ENCODE assay signal across 19 cellular contexts in genomic region chr9:77917800-77918199, GRCh38.
"Had no signal": no experiment of that assay in that cellular context is flagged by ENCODE, and none has a peak within 500 bp of the region (broad histone marks: within the 10 kb centered on the region; RNA-seq: fewer than 3 reads in every experiment).

No MANE protein-coding gene starts in this region.

- H3K4me3 ChIP-seq: gastroesophageal sphincter, left lung, mucosa of descending colon, smooth muscle cell, suprapubic skin had no signal

- H3K9me3 Mint-ChIP-seq: activated T-helper 17 cell treated with anti-CD3 and anti-CD28 coated beads, Interleukin-2, amount 50 U/mL, for 72 hours; naive thymus-derived CD8-positive, alpha-beta T cell; stimulated activated naive CD8-positive, alpha-beta T cell treated with anti-CD3 and anti-CD28 coated beads, Interleukin-15, Interleukin-2, amounts not matched to agents 100 ng/mL and 50 ng/mL, for 24 hours had no signal

- DNase-seq: activated CD4-positive, alpha-beta T cell treated with anti-CD3 and anti-CD28 coated beads, Interleukin-2, amount 50 U/mL, for 4 hours; activated CD4-positive, CD25-positive, alpha-beta regulatory T cell treated with anti-CD3 and anti-CD28 coated beads, Interleukin-2, amount 50 U/mL, for 72 hours; activated naive CD4-positive, alpha-beta T cell treated with anti-CD3 and anti-CD28 coated beads, Interleukin-2, amount 50 U/mL, for 16 hours; dermis blood vessel endothelial cell; erythroblast; islet precursor cell; left lung; mucosa of descending colon; naive thymus-derived CD8-positive, alpha-beta T cell; posterior cingulate gyrus; right cardiac atrium; trophoblast cell had no signal

- H3K27me3 Mint-ChIP-seq: activated T-helper 17 cell treated with anti-CD3 and anti-CD28 coated beads, Interleukin-2, amount 50 U/mL, for 72 hours; naive thymus-derived CD8-positive, alpha-beta T cell; stimulated activated naive CD8-positive, alpha-beta T cell treated with anti-CD3 and anti-CD28 coated beads, Interleukin-15, Interleukin-2, amounts not matched to agents 100 ng/mL and 50 ng/mL, for 24 hours had no signal

- H3K27ac ChIP-seq: suprapubic skin had no signal

- H3K9me3 ChIP-seq: gastroesophageal sphincter, left lung, mucosa of descending colon, suprapubic skin had no signal

- H3K27ac Mint-ChIP-seq: stimulated activated naive CD8-positive, alpha-beta T cell treated with anti-CD3 and anti-CD28 coated beads, Interleukin-15, Interleukin-2, amounts not matched to agents 100 ng/mL and 50 ng/mL, for 24 hours had no signal

- H3K4me3 Mint-ChIP-seq: activated T-helper 17 cell treated with anti-CD3 and anti-CD28 coated beads, Interleukin-2, amount 50 U/mL, for 72 hours; naive thymus-derived CD8-positive, alpha-beta T cell; stimulated activated naive CD8-positive, alpha-beta T cell treated with anti-CD3 and anti-CD28 coated beads, Interleukin-15, Interleukin-2, amounts not matched to agents 100 ng/mL and 50 ng/mL, for 24 hours had no signal

- ATAC-seq: activated T-helper 17 cell treated with anti-CD3 and anti-CD28 coated beads, Interleukin-2, amount 50 U/mL, for 72 hours; gastroesophageal sphincter; left lung; mucosa of descending colon; naive thymus-derived CD8-positive, alpha-beta T cell; right cardiac atrium had no signal

- H3K4me1 ChIP-seq: suprapubic skin had no signal

- FAIRE-seq: astrocyte, bronchial epithelial cell had no signal

- H3K27me3 ChIP-seq: gastroesophageal sphincter, left lung, suprapubic skin had no signal
